In the genomic region with DNA sequence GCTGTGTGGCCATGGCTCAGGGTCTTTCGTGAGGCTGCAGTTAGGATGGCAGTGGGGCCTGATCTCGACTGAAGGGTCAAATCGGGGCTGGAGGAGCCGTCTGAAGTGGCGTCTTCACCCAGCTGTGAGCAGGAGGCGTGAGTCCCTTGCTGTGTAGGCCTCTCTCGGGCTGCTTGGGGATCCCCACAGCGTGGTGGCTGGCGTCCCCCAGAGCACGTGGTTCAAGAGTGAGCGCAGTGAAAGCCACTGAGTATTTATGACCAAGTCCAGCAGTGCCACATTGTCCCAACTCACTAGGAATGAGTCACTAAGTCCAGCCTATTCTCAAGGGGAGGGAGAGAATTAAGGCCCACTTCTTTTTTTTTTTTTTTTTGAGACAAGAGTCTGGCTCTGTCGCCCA, we compare ENCODE assay signal across 20 cellular contexts. TPM values are rescaled to one million over a fixed set of nuclear protein-coding genes. Genes with fewer than 3 reads are reported as not detected.
A peak's percentile ranks its signal among the peaks of the same experiment; 100 is the strongest.
DNase-seq lines count a peak whose midpoint lies in the region; ATAC-seq and TF ChIP-seq lines count a peak whose summit lies in the region.
"Had no signal": no experiment of that assay in that cellular context is flagged by ENCODE, and none has a peak within 500 bp of the region (broad histone marks: within the 10 kb centered on the region; RNA-seq: fewer than 3 reads in every experiment).

No MANE protein-coding gene starts in this region.

- H3K4me1 Mint-ChIP-seq in immature natural killer cell (peaks cover 48 to 50% of the 10 kb centered on the region in 2 donors), WTC11 (no peaks in the 10 kb centered on the region)
- peaks cover 32% of the 10 kb centered on the region for H3K4me1 Mint-ChIP-seq in T-helper 2 cell treated with Interferon-gamma antibody and Interleukin-4, amounts not matched to agents 5 μg/mL and 100 μg/mL, for 36 hours (ENCODE audit: low read depth)
- H3K4me1 Mint-ChIP-seq in stimulated activated memory B cell treated with anti-CD40 and anti-IgM and Interleukin-4, amounts not matched to agents 10 μg/mL and 1 μg/mL and 100 μg/mL, for 72 hours = peaks cover 39% of the 10 kb centered on the region

- TF ChIP-seq CTCF in GM13976 (IDR thresholded peaks at IDR 0.05; ENCODE audit: borderline replicate concordance, control extremely low read depth, extremely low read depth, insufficient read depth, missing control alignments) = no peak
- TF ChIP-seq CTCF in WTC11 (IDR thresholded peaks at IDR 0.05) = no peak

- in situ Hi-C loops in GM13976 (cut with MboI; ENCODE audit: low sequenced_read_pairs, unreplicated experiment) = no loop called here

- CTCF ChIA-PET in WTC11 (lab: Charles Lee) = interaction anchor here (0.7 to 2.4 kb wide), 13 partner anchors 12 to 156 kb away, joined by 3 to 22 read pairs (median 8); partner anchors contain the start of genes FANCA, SPIRE2 and TCF25

- H3K9me3 Mint-ChIP-seq in immature natural killer cell = peaks cover 0 to 2% (median 0%) of the 10 kb centered on the region in 6 donors
- H3K9me3 Mint-ChIP-seq in T-helper 2 cell treated with Interferon-gamma antibody and Interleukin-4, amounts not matched to agents 5 μg/mL and 100 μg/mL, for 36 hours = no peaks in the 10 kb centered on the region
- H3K9me3 Mint-ChIP-seq in stimulated activated memory B cell treated with anti-CD40 and anti-IgM and Interleukin-4, amounts not matched to agents 10 μg/mL and 1 μg/mL and 100 μg/mL, for 72 hours = no peaks in the 10 kb centered on the region
- H3K9me3 Mint-ChIP-seq in WTC11 = no peaks in the 10 kb centered on the region
- H3K9me3 Mint-ChIP-seq: CD8-positive, alpha-beta T cell had no signal

- POLR2A ChIA-PET in WTC11 (lab: Charles Lee) = no interaction called here

- no peak for ATAC-seq in stimulated activated memory B cell treated with anti-CD40 and anti-IgM and Interleukin-4, amounts not matched to agents 10 μg/mL and 1 μg/mL and 100 μg/mL, for 72 hours
- no peak for ATAC-seq in WTC11

- peak overlapping the region in 1 of 5 donors; percentile 41 for H3K4me3 Mint-ChIP-seq in immature natural killer cell
- H3K4me3 Mint-ChIP-seq in T-helper 2 cell treated with Interferon-gamma antibody and Interleukin-4, amounts not matched to agents 5 μg/mL and 100 μg/mL, for 36 hours = no peak overlapping the region
- H3K4me3 Mint-ChIP-seq in stimulated activated memory B cell treated with anti-CD40 and anti-IgM and Interleukin-4, amounts not matched to agents 10 μg/mL and 1 μg/mL and 100 μg/mL, for 72 hours = no peak overlapping the region
- no peak overlapping the region for H3K4me3 Mint-ChIP-seq in WTC11
- H3K4me3 Mint-ChIP-seq: CD8-positive, alpha-beta T cell had no signal

- H3K36me3 Mint-ChIP-seq in immature natural killer cell (peaks cover 0 to 3% (median 0%) of the 10 kb centered on the region in 3 donors), WTC11 (peaks cover 6% of the 10 kb centered on the region)
- H3K36me3 Mint-ChIP-seq in T-helper 2 cell treated with Interferon-gamma antibody and Interleukin-4, amounts not matched to agents 5 μg/mL and 100 μg/mL, for 36 hours (ENCODE audit: low read depth) = peaks cover 2% of the 10 kb centered on the region
- no peaks in the 10 kb centered on the region for H3K36me3 Mint-ChIP-seq in stimulated activated memory B cell treated with anti-CD40 and anti-IgM and Interleukin-4, amounts not matched to agents 10 μg/mL and 1 μg/mL and 100 μg/mL, for 72 hours
- H3K36me3 Mint-ChIP-seq: CD8-positive, alpha-beta T cell had no signal

- H3K27ac Mint-ChIP-seq in immature natural killer cell (peak overlapping the region; percentile 35 to 94 (median 81)), WTC11 (no peak overlapping the region)
- H3K27ac Mint-ChIP-seq in T-helper 2 cell treated with Interferon-gamma antibody and Interleukin-4, amounts not matched to agents 5 μg/mL and 100 μg/mL, for 36 hours = no peak overlapping the region
- no peak overlapping the region for H3K27ac Mint-ChIP-seq in stimulated activated memory B cell treated with anti-CD40 and anti-IgM and Interleukin-4, amounts not matched to agents 10 μg/mL and 1 μg/mL and 100 μg/mL, for 72 hours
- H3K27ac Mint-ChIP-seq: CD8-positive, alpha-beta T cell had no signal

- H3K27me3 Mint-ChIP-seq in immature natural killer cell (ENCODE audit: low read depth in 3 of 3) (peaks cover 2 to 10% (median 2%) of the 10 kb centered on the region in 3 donors), WTC11 (ENCODE audit: low read depth) (no peaks in the 10 kb centered on the region)
- H3K27me3 Mint-ChIP-seq in T-helper 2 cell treated with Interferon-gamma antibody and Interleukin-4, amounts not matched to agents 5 μg/mL and 100 μg/mL, for 36 hours (ENCODE audit: low read depth) = no peaks in the 10 kb centered on the region
- H3K27me3 Mint-ChIP-seq in stimulated activated memory B cell treated with anti-CD40 and anti-IgM and Interleukin-4, amounts not matched to agents 10 μg/mL and 1 μg/mL and 100 μg/mL, for 72 hours = peaks cover 34% of the 10 kb centered on the region
- H3K27me3 Mint-ChIP-seq: T-helper 17 cell had no signal

- peak; percentile 59 for DNase-seq in CD1c-positive myeloid dendritic cell (ENCODE audit: extremely low spot score)
- DNase-seq in GM13976 (ENCODE audit: low spot score) = peak; percentile 65
- peak; percentile 14 for DNase-seq in M059J (ENCODE audit: low read depth)
- no peak for DNase-seq in immature natural killer cell
- no peak for DNase-seq in EL
- DNase-seq in T-helper 2 cell treated with Interferon-gamma antibody and Interleukin-4, amounts not matched to agents 5 μg/mL and 100 μg/mL, for 36 hours (ENCODE audit: low spot score) = no peak
- DNase-seq in WTC11 (ENCODE audit: low spot score) = no peak
- DNase-seq: 8988T, DND-41, GDM1, KG1, NCI-H1417 treated with DMSO at 0.1 percent for 48 hours, NCI-H187, NCI-H446, NCI-H526, SHP77 treated with DMSO at 0.1 percent for 48 hours, SW 1271, T-helper 17 cell had no signal

TF ChIP-seq in WTC11, 78 proteins besides CTCF, POLR2A, EP300 and RAD21:
- no peak for TF ChIP-seq FOXP1 (CRISPR knock-in tag; IDR thresholded peaks at IDR 0.05; ENCODE audit: borderline replicate concordance)
- TF ChIP-seq, protein P1, sequence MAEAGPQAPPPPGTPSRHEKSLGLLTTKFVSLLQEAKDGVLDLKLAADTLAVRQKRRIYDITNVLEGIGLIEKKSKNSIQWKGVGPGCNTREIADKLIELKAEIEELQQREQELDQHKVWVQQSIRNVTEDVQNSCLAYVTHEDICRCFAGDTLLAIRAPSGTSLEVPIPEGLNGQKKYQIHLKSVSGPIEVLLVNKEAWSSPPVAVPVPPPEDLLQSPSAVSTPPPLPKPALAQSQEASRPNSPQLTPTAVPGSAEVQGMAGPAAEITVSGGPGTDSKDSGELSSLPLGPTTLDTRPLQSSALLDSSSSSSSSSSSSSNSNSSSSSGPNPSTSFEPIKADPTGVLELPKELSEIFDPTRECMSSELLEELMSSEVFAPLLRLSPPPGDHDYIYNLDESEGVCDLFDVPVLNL (CRISPR knock-in tag; IDR thresholded peaks at IDR 0.05; ENCODE audit: borderline replicate concordance, low read depth) = no peak
- no peak for TF ChIP-seq TCF7 (CRISPR knock-in tag; IDR thresholded peaks at IDR 0.05; ENCODE audit: low read depth)
- no peak for TF ChIP-seq TP53 (CRISPR knock-in tag; IDR thresholded peaks at IDR 0.05)
- TF ChIP-seq NR1H2 (CRISPR knock-in tag; IDR thresholded peaks at IDR 0.05) = no peak
- no peak for TF ChIP-seq NFE2L1 (CRISPR knock-in tag; IDR thresholded peaks at IDR 0.05)
- no peak for TF ChIP-seq CBFB (CRISPR knock-in tag; IDR thresholded peaks at IDR 0.05; ENCODE audit: low read depth)
- TF ChIP-seq, protein P2, sequence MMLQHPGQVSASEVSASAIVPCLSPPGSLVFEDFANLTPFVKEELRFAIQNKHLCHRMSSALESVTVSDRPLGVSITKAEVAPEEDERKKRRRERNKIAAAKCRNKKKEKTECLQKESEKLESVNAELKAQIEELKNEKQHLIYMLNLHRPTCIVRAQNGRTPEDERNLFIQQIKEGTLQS (CRISPR knock-in tag; conservative IDR thresholded peaks at IDR 0.05) = no peak
- no peak for TF ChIP-seq IRF1 (CRISPR knock-in tag; IDR thresholded peaks at IDR 0.05)

RNA-seq across cellular contexts. Expression of gene TCF25, which starts 11.7 kb away (rescaled TPM):
- 88.3 and 103 TPM in 2 replicates for total RNA-seq in M059J (2014; rRNA removed; shearing (Covaris generic))
- 100 to 1,000 TPM in 2 of 3 donors, 10 to 100 TPM in 1; 98.1 to 249 (median 131) TPM for polyA plus RNA-seq in immature natural killer cell
- total RNA-seq in WTC11 (2021) = 113 to 155 TPM (median 127 TPM) in 3 replicates

RNA-seq across cellular contexts. Expression of gene SPIRE2, which starts 33.4 kb away (rescaled TPM):
- 1.1 and 2.3 TPM in 2 replicates for total RNA-seq in M059J (2014; rRNA removed; shearing (Covaris generic))
- 1 to 10 TPM; 1.0 to 1.3 (median 1.3) TPM for polyA plus RNA-seq in immature natural killer cell
- total RNA-seq in WTC11 (2021) = 19.7 to 21.1 TPM (median 20.5 TPM) in 3 replicates

RNA-seq across cellular contexts. Expression of gene FANCA, which starts 45.2 kb away (rescaled TPM):
- total RNA-seq in M059J (2014; rRNA removed; shearing (Covaris generic)) = 27.9 and 40.5 TPM in 2 replicates
- polyA plus RNA-seq in immature natural killer cell = 10 to 100 TPM in 2 of 3 donors, 1 to 10 TPM in 1; 8.7 to 21.6 (median 10.9) TPM
- total RNA-seq in WTC11 (2021) = 90.5 to 98.7 TPM (median 90.8 TPM) in 3 replicates

RNA-seq across cellular contexts. Expression of gene MC1R, which starts 57.0 kb away (rescaled TPM):
- total RNA-seq in M059J (2014; rRNA removed; shearing (Covaris generic)) = 2.1 and 4.0 TPM in 2 replicates
- 1 to 10 TPM in 1 of 3 donors, under 1 TPM in 1, not detected in 1; 0.34 to 1.1 TPM for polyA plus RNA-seq in immature natural killer cell
- 3.4 to 3.8 TPM (median 3.5 TPM) in 3 replicates for total RNA-seq in WTC11 (2021)

Comparison
In these comparisons a context has a peak if more than half of its experiments do, and no peak if none do; other contexts are left out.
1. DNase-seq: peak in CD1c-positive myeloid dendritic cell (single experiment), GM13976 (single experiment) and M059J (single experiment); none in immature natural killer cell (0 of 3), EL (single experiment), T-helper 2 cell treated with Interferon-gamma antibody and Interleukin-4, amounts not matched to agents 5 μg/mL and 100 μg/mL, for 36 hours (single experiment) and WTC11 (single experiment).
2. H3K27ac Mint-ChIP-seq: peak in immature natural killer cell (6 of 6); none in T-helper 2 cell treated with Interferon-gamma antibody and Interleukin-4, amounts not matched to agents 5 μg/mL and 100 μg/mL, for 36 hours (single experiment), stimulated activated memory B cell treated with anti-CD40 and anti-IgM and Interleukin-4, amounts not matched to agents 10 μg/mL and 1 μg/mL and 100 μg/mL, for 72 hours (single experiment) and WTC11 (single experiment).